8 cellular contexts compared by ENCODE assay signal in genomic region chr2:189357375-189357774, GRCh38.
DNase-seq lines count a peak whose midpoint lies in the region; ATAC-seq and TF ChIP-seq lines count a peak whose summit lies in the region.
"Not testable (repeated sequence)": the region's sequence is repeated elsewhere in the genome, so short reads cannot be mapped to it uniquely, and the experiment has no call there.

No MANE protein-coding gene starts in this region.

- H4K8ac ChIP-seq in IMR-90 (ENCODE audit: low read depth in 2 of 2, low read length in 2 of 2) (0 out of 4 replicates have a peak overlapping the region, but pooled peaks of 1 of the 2 experiments have one; percentile 60), mesenchymal stem cell (ENCODE audit: low read length) (peak overlapping the region; percentile 5)

- not testable (repeated sequence) for TF ChIP-seq RAD21 in IMR-90 (IDR thresholded peaks at IDR 0.05; ENCODE audit: low read length)

- no CpG with 5 or more reads among the region's 4 CpGs for WGBS in IMR-90 (ENCODE audit: extremely low coverage in 2 of 2, insufficient read length in 1 of 2), 2 experiments
- WGBS in mesenchymal stem cell, result 75% methylated on average over 4 of the region's 4 CpGs

- CTCF ChIA-PET in IMR-90 (lab: Yijun Ruan, JAX), result not testable (repeated sequence)

- peak overlapping the region; percentile 60 for H2BK120ac ChIP-seq in IMR-90 (ENCODE audit: low read depth, low read length)
- peak overlapping the region; percentile 49 for H2BK120ac ChIP-seq in mesenchymal stem cell (ENCODE audit: low read depth, low read length)

- not testable (repeated sequence) for H4K20me1 ChIP-seq in IMR-90 (ENCODE audit: insufficient read depth, low read length)

- in situ Hi-C loops in IMR-90 (cut with MboI; ENCODE audit: low sequenced_read_pairs); brain microvascular endothelial cell (cut with HindIII; ENCODE audit: low pct_ligation_motif_present, low sequenced_read_pairs): not testable (repeated sequence)

- H2AK9ac ChIP-seq in IMR-90 (replicated peaks; ENCODE audit: low read depth, low read length, poor library complexity), result not testable (repeated sequence)

- not testable (repeated sequence) for H4K5ac ChIP-seq in IMR-90 (ENCODE audit: low read depth, low read length)

- H3K56ac ChIP-seq in IMR-90 (ENCODE audit: extremely low read depth, insufficient read depth, low read length), result not testable (repeated sequence)

- not testable (repeated sequence) for H3K9me1 ChIP-seq in IMR-90 (ENCODE audit: insufficient read depth, low read length)

- not testable (repeated sequence) for TF ChIP-seq CTCF in IMR-90 (conservative IDR thresholded peaks at IDR 0.05; ENCODE audit: low read depth, low read length); brain microvascular endothelial cell (IDR thresholded peaks at IDR 0.05; ENCODE audit: low read depth, low read length, missing control alignments)

- not testable (repeated sequence) for H2AFZ ChIP-seq in IMR-90 (replicated peaks; ENCODE audit: low read length, poor library complexity); mesenchymal stem cell (ENCODE audit: low read depth, low read length)

- not testable (repeated sequence) for H3K36me3 ChIP-seq in IMR-90 (ENCODE audit: control insufficient read depth, insufficient read depth, low read length); brain microvascular endothelial cell (replicated peaks); mesenchymal stem cell (ENCODE audit: control insufficient read depth in 1 of 2, insufficient read depth in 2 of 2, low read depth in 1 of 2, low read length in 2 of 2)

- H3K9me3 ChIP-seq in IMR-90 (ENCODE audit: control insufficient read depth, insufficient read depth, low read length); mesenchymal stem cell (ENCODE audit: control insufficient read depth, low read length): not testable (repeated sequence)

- H3K14ac ChIP-seq in IMR-90 (replicated peaks; ENCODE audit: low read depth, low read length); mesenchymal stem cell (ENCODE audit: low read length in 2 of 2): not testable (repeated sequence)

- BruUV-seq in IMR-90 (replicated peaks; lab: Mats Ljungman, UMichigan), result not testable (repeated sequence)

- not testable (repeated sequence) for H3K27ac ChIP-seq in IMR-90 (ENCODE audit: insufficient read depth, low read length); brain microvascular endothelial cell; mesenchymal stem cell (ENCODE audit: low read length, poor library complexity, severe bottlenecking)

- H2BK20ac ChIP-seq in IMR-90 (ENCODE audit: low read depth, low read length), result not testable (repeated sequence)

- not testable (repeated sequence) for H3K79me1 ChIP-seq in IMR-90 (ENCODE audit: low read depth in 1 of 2, low read length in 2 of 2); mesenchymal stem cell (replicated peaks; ENCODE audit: low read length, poor library complexity, severe bottlenecking)

- not testable (repeated sequence) for H3K18ac ChIP-seq in IMR-90 (ENCODE audit: low read depth, low read length)
- H3K18ac ChIP-seq in mesenchymal stem cell (ENCODE audit: low read depth in 1 of 2, low read length in 2 of 2), result peak overlapping the region in 1 of 2 experiments; percentile 45

- DNase-seq in Daoy (ENCODE audit: low read depth) (peak; percentile 47), IMR-90 (peak; percentile 24), OCI-M1 (lab: John Stamatoyannopoulos, UW) (peak; percentile 10), amniotic epithelial cell (ENCODE audit: low read depth) (peak; percentile 77), brain microvascular endothelial cell (peak; percentile 73), fibroblast of peridontal ligament (ENCODE audit: extremely low read depth) (peak; percentile 31), mesenchymal stem cell (peak; percentile 51), renal cortical epithelial cell (ENCODE audit: low read depth) (peak; percentile 38)

- not testable (repeated sequence) for H4K91ac ChIP-seq in IMR-90 (ENCODE audit: insufficient read depth, low read depth, low read length)
- H4K91ac ChIP-seq in mesenchymal stem cell (ENCODE audit: low read length), result peak overlapping the region; percentile 39

- intact Hi-C loops in IMR-90 (cut with micrococcal nuclease), result not testable (repeated sequence)

- not testable (repeated sequence) for H2BK5ac ChIP-seq in IMR-90 (ENCODE audit: low read depth, low read length, poor library complexity, severe bottlenecking); mesenchymal stem cell (ENCODE audit: low read depth, low read length, poor library complexity, severe bottlenecking)

- ATAC-seq in IMR-90 (ENCODE audit: low read depth), result not testable (repeated sequence)

- not testable (repeated sequence) for H3K27me3 ChIP-seq in IMR-90 (ENCODE audit: control insufficient read depth, insufficient read depth, low read length); brain microvascular endothelial cell (replicated peaks); mesenchymal stem cell (ENCODE audit: control insufficient read depth in 1 of 2, insufficient read depth in 1 of 2, low read length in 2 of 2)

- H3K4me1 ChIP-seq in IMR-90 (ENCODE audit: control insufficient read depth, insufficient read depth, low read length); mesenchymal stem cell (ENCODE audit: control insufficient read depth, insufficient read depth, low read depth, low read length): not testable (repeated sequence)

- POLR2A ChIA-PET in IMR-90 (lab: Charles Lee; ENCODE audit: unreplicated experiment), result not testable (repeated sequence)

- TF ChIP-seq POLR2A in IMR-90 (IDR thresholded peaks at IDR 0.05; ENCODE audit: low read depth, low read length), result not testable (repeated sequence)

- not testable (repeated sequence) for H2BK12ac ChIP-seq in mesenchymal stem cell (ENCODE audit: low read length in 2 of 2)

- H3K4me3 ChIP-seq in IMR-90 (ENCODE audit: insufficient read depth, low read depth, low read length); brain microvascular endothelial cell (ENCODE audit: low read depth, low read length); mesenchymal stem cell (ENCODE audit: insufficient read depth in 1 of 2, low read depth in 1 of 2, low read length in 2 of 2): not testable (repeated sequence)

- H3K4ac ChIP-seq in IMR-90 (ENCODE audit: low read depth, low read length) (peak overlapping the region; percentile 35), mesenchymal stem cell (ENCODE audit: low read depth in 1 of 2, low read length in 2 of 2) (peak overlapping the region in 1 of 2 experiments; percentile 1)

- dilution Hi-C loops in IMR-90 (cut with HindIII; ENCODE audit: low sequenced_read_pairs, unreplicated experiment), result not testable (repeated sequence)

- not testable (repeated sequence) for H3K23ac ChIP-seq in IMR-90 (ENCODE audit: low read depth, low read length); mesenchymal stem cell (ENCODE audit: low read length in 2 of 2)

- not testable (repeated sequence) for H3K9ac ChIP-seq in IMR-90 (ENCODE audit: low read depth, low read length); mesenchymal stem cell (ENCODE audit: low read length)

- not testable (repeated sequence) for H2AK5ac ChIP-seq in IMR-90 (ENCODE audit: low read depth, low read length); mesenchymal stem cell (ENCODE audit: low read length, severe bottlenecking)

- H3K4me2 ChIP-seq in IMR-90 (ENCODE audit: low read depth, low read length); mesenchymal stem cell (ENCODE audit: low read length, poor library complexity, severe bottlenecking): not testable (repeated sequence)

- H2BK15ac ChIP-seq in IMR-90 (ENCODE audit: low read depth, low read length), result not testable (repeated sequence)
- H2BK15ac ChIP-seq in mesenchymal stem cell (ENCODE audit: low read depth, poor library complexity, severe bottlenecking), result peak overlapping the region; percentile 52

Comparison
In these comparisons a context has a peak if more than half of its experiments do, and no peak if none do; other contexts are left out.
1. DNase-seq: peak in every context shown above with its lines; median percentile 77 in amniotic epithelial cell; 73 in brain microvascular endothelial cell; 51 in mesenchymal stem cell; 47 in Daoy; 38 in renal cortical epithelial cell; 31 in fibroblast of peridontal ligament; 24 in IMR-90; 10 in OCI-M1.